ENCODE assay signal across 8 cellular contexts in genomic region chr3:187746479-187747335, GRCh38.
DNase-seq lines count a peak whose midpoint lies in the region; ATAC-seq and TF ChIP-seq lines count a peak whose summit lies in the region.

No MANE protein-coding gene starts in this region.

- TF ChIP-seq CTCF in foreskin fibroblast (IDR thresholded peaks at IDR 0.05; ENCODE audit: low read depth, low read length): no peak
- TF ChIP-seq CTCF in GM10266 (IDR thresholded peaks at IDR 0.05; ENCODE audit: control insufficient read depth, insufficient read depth, low read depth, missing control alignments): no peak

- DNase-seq in DMS79 treated with DMSO at 0.1 percent for 48 hours (lab: John Stamatoyannopoulos, UW): peak; percentile 66
- no peak for DNase-seq in DMS79 (lab: John Stamatoyannopoulos, UW)
- peak; percentile 21 to 26 for DNase-seq in activated CD4-positive, alpha-beta T cell treated with anti-CD3 and anti-CD28 coated beads, Interleukin-2, amount 50 U/mL, for 48 hours
- peak in 1 of 2 donors; percentile 52 for DNase-seq in foreskin fibroblast
- peak; percentile 67 for DNase-seq in pons (ENCODE audit: low spot score)
- no peak for DNase-seq in GM10266 (ENCODE audit: extremely low spot score)
- no peak for DNase-seq in GF-D8 (lab: John Stamatoyannopoulos, UW)

- H3K4me3 ChIP-seq in foreskin fibroblast (ENCODE audit: low read depth in 1 of 2, low read length in 2 of 2): peak overlapping the region; percentile 67 to 83

- ATAC-seq in GM21717 (IDR thresholded peaks at IDR 0.05; ENCODE audit: unreplicated experiment): no peak

Comparison
In these comparisons a context has a peak if more than half of its experiments do, and no peak if none do; other contexts are left out.
1. DNase-seq: peak in DMS79 treated with DMSO at 0.1 percent for 48 hours (single experiment), activated CD4-positive, alpha-beta T cell treated with anti-CD3 and anti-CD28 coated beads, Interleukin-2, amount 50 U/mL, for 48 hours (2 of 2) and pons (single experiment); none in DMS79 (single experiment), GM10266 (single experiment) and GF-D8 (single experiment).